Comparison of ENCODE assay signal across 17 cellular contexts in genomic region chr3:129022114-129022994, GRCh38. TPM values are rescaled to one million over a fixed set of nuclear protein-coding genes. Genes with fewer than 3 reads are reported as not detected.
A peak's percentile ranks its signal among the peaks of the same experiment; 100 is the strongest.
DNase-seq lines count a peak whose midpoint lies in the region; ATAC-seq, FAIRE-seq and TF ChIP-seq lines count a peak whose summit lies in the region.
"Had no signal": no experiment of that assay in that cellular context is flagged by ENCODE, and none has a peak within 500 bp of the region (broad histone marks: within the 10 kb centered on the region; RNA-seq: fewer than 3 reads in every experiment).

No MANE protein-coding gene starts in this region.

- H3K4me3 ChIP-seq in foreskin fibroblast (ENCODE audit: low read depth in 1 of 2, low read length in 2 of 2) (no peak overlapping the region), vagina (no peak overlapping the region)

- intact Hi-C loops in vagina (cut with DNase I), result no loop called here

- peak overlapping the region; percentile 55 for H3K27ac Mint-ChIP-seq in activated CD8-positive, alpha-beta memory T cell treated with anti-CD3 and anti-CD28 coated beads, Interleukin-2, amount 10 ng/mL, durations not matched to agents 7 days and 5 days
- peak overlapping the region in 7 of 10 donors; percentile 37 to 85 (median 77) for H3K27ac Mint-ChIP-seq in naive thymus-derived CD8-positive, alpha-beta T cell
- H3K27ac Mint-ChIP-seq: activated T-helper 2 cell treated with anti-CD3 and anti-CD28 coated beads, Interferon-gamma antibody, Interleukin-2, Interleukin-4, amounts not matched to agents 10 μg/mL and 5 μg/mL and 100 μg/mL, durations not matched to agents 14 hours and 24 hours and 36 hours had no signal

- DNase-seq in activated CD8-positive, alpha-beta memory T cell treated with anti-CD3 and anti-CD28 coated beads, Interleukin-2, amount 10 ng/mL, durations not matched to agents 7 days and 5 days, result no peak
- DNase-seq in activated CD8-positive, alpha-beta memory T cell treated with anti-CD3 and anti-CD28 coated beads for 24 hours, result no peak
- DNase-seq in foreskin fibroblast (peak; percentile 21 to 71), vagina (ENCODE audit: extremely low spot score in 2 of 2) (no peak), H54 (ENCODE audit: insufficient read length, low spot score) (no peak)
- peak in 1 of 10 donors; percentile 49 for DNase-seq in naive thymus-derived CD8-positive, alpha-beta T cell
- DNase-seq: 8988T; DMS 273 treated with DMSO at 0.1 percent for 48 hours; hypothalamus; MM.1S; naive thymus-derived CD4-positive, alpha-beta T cell; NCI-H345 had no signal

- H3K27me3 Mint-ChIP-seq in activated CD8-positive, alpha-beta memory T cell treated with anti-CD3 and anti-CD28 coated beads, Interleukin-2, amount 10 ng/mL, durations not matched to agents 7 days and 5 days, result no peaks in the 10 kb centered on the region
- H3K27me3 Mint-ChIP-seq in naive thymus-derived CD8-positive, alpha-beta T cell, result no peaks in the 10 kb centered on the region
- H3K27me3 Mint-ChIP-seq: naive thymus-derived CD4-positive, alpha-beta T cell had no signal

- no peak for FAIRE-seq in H54 (lab: Jason Lieb, UNC)
- FAIRE-seq: colon, GM12891 had no signal

- H3K36me3 ChIP-seq in vagina, result no peaks in the 10 kb centered on the region

- H3K4me1 Mint-ChIP-seq in activated CD8-positive, alpha-beta memory T cell treated with anti-CD3 and anti-CD28 coated beads, Interleukin-2, amount 10 ng/mL, durations not matched to agents 7 days and 5 days, result peaks cover 34% of the 10 kb centered on the region
- H3K4me1 Mint-ChIP-seq in naive thymus-derived CD8-positive, alpha-beta T cell, result peaks cover 24 to 48% (median 47%) of the 10 kb centered on the region in 4 donors

- no peaks in the 10 kb centered on the region for H3K9me3 Mint-ChIP-seq in activated CD8-positive, alpha-beta memory T cell treated with anti-CD3 and anti-CD28 coated beads, Interleukin-2, amount 10 ng/mL, durations not matched to agents 7 days and 5 days (ENCODE audit: low read depth)
- no peaks in the 10 kb centered on the region for H3K9me3 Mint-ChIP-seq in naive thymus-derived CD8-positive, alpha-beta T cell
- H3K9me3 Mint-ChIP-seq: activated T-helper 2 cell treated with anti-CD3 and anti-CD28 coated beads, Interferon-gamma antibody, Interleukin-2, Interleukin-4, amounts not matched to agents 10 μg/mL and 5 μg/mL and 100 μg/mL, durations not matched to agents 14 hours and 24 hours and 36 hours had no signal

- ATAC-seq in activated CD8-positive, alpha-beta memory T cell treated with anti-CD3 and anti-CD28 coated beads, Interleukin-2, amount 10 ng/mL, durations not matched to agents 7 days and 5 days, result no peak
- no peak for ATAC-seq in naive thymus-derived CD8-positive, alpha-beta T cell
- ATAC-seq in GM21825 (IDR thresholded peaks at IDR 0.05; ENCODE audit: unreplicated experiment) (no peak), GM18505 (IDR thresholded peaks at IDR 0.05; ENCODE audit: unreplicated experiment) (no peak)
- ATAC-seq: naive thymus-derived CD4-positive, alpha-beta T cell had no signal

- H3K36me3 Mint-ChIP-seq in activated CD8-positive, alpha-beta memory T cell treated with anti-CD3 and anti-CD28 coated beads, Interleukin-2, amount 10 ng/mL, durations not matched to agents 7 days and 5 days, result peaks cover 1% of the 10 kb centered on the region
- H3K36me3 Mint-ChIP-seq in naive thymus-derived CD8-positive, alpha-beta T cell, result no peaks in the 10 kb centered on the region

- no peak overlapping the region for H3K4me3 Mint-ChIP-seq in activated CD8-positive, alpha-beta memory T cell treated with anti-CD3 and anti-CD28 coated beads, Interleukin-2, amount 10 ng/mL, durations not matched to agents 7 days and 5 days
- H3K4me3 Mint-ChIP-seq in naive thymus-derived CD8-positive, alpha-beta T cell, result peak overlapping the region in 5 of 10 donors; percentile 0 to 66 (median 43)
- H3K4me3 Mint-ChIP-seq: naive thymus-derived CD4-positive, alpha-beta T cell had no signal

- H3K27ac ChIP-seq in vagina, result peak overlapping the region; percentile 31

- CTCF ChIA-PET in activated CD8-positive, alpha-beta memory T cell treated with anti-CD3 and anti-CD28 coated beads, Interleukin-2, amount 10 ng/mL, durations not matched to agents 7 days and 5 days (lab: Charles Lee), result interaction anchor here (0.6 to 3.1 kb wide), 7 partner anchors 9 to 224 kb away, joined by 3 to 10 read pairs (median 4); no protein-coding TSS in a partner anchor

- TF ChIP-seq CTCF in foreskin fibroblast (IDR thresholded peaks at IDR 0.05; ENCODE audit: low read depth, low read length) (no peak), vagina (IDR thresholded peaks at IDR 0.05) (no peak)

- H3K4me1 ChIP-seq in vagina, result peaks cover 53% of the 10 kb centered on the region

- TF ChIP-seq POLR2A in vagina (IDR thresholded peaks at IDR 0.05), result no peak
- TF ChIP-seq POLR2A in H54 (IDR thresholded peaks at IDR 0.05; ENCODE audit: low read depth, low read length), result no peak
- TF ChIP-seq POLR2A in GM18505 (IDR thresholded peaks at IDR 0.05; ENCODE audit: borderline replicate concordance, extremely low read depth, insufficient read depth, insufficient read length), result no peak

- no peaks in the 10 kb centered on the region for H3K9me3 ChIP-seq in vagina

- H3K27me3 ChIP-seq in vagina, result no peaks in the 10 kb centered on the region

- POLR2A ChIA-PET in naive thymus-derived CD8-positive, alpha-beta T cell (lab: Charles Lee), result interaction anchor here (0.7 to 1.3 kb wide), 7 partner anchors 9 to 627 kb away, joined by 3 to 6 read pairs (median 3); no protein-coding TSS in a partner anchor

RNA-seq across cellular contexts. Expression of gene EFCC1, which starts 21.2 kb away (rescaled TPM):
- total RNA-seq in activated CD8-positive, alpha-beta memory T cell treated with anti-CD3 and anti-CD28 coated beads, Interleukin-2, amount 10 ng/mL, durations not matched to agents 7 days and 5 days, result under 1 TPM; 0.09 to 0.12 TPM
- under 1 TPM; 0.52 to 0.69 TPM for total RNA-seq in naive thymus-derived CD8-positive, alpha-beta T cell
- polyA plus RNA-seq in naive thymus-derived CD8-positive, alpha-beta T cell, result under 1 TPM; 0.21 to 0.47 (median 0.32) TPM
- 3.7 TPM for total RNA-seq in vagina

RNA-seq across cellular contexts. Expression of gene CFAP92, which starts 28.5 kb away (rescaled TPM):
- under 1 TPM in 1 of 2 experiments, not detected in 1; 0.12 TPM for total RNA-seq in activated CD8-positive, alpha-beta memory T cell treated with anti-CD3 and anti-CD28 coated beads, Interleukin-2, amount 10 ng/mL, durations not matched to agents 7 days and 5 days
- 1 to 10 TPM; 1.7 to 2.0 TPM for total RNA-seq in naive thymus-derived CD8-positive, alpha-beta T cell
- under 1 TPM; 0.18 to 0.23 (median 0.20) TPM for polyA plus RNA-seq in naive thymus-derived CD8-positive, alpha-beta T cell
- not detected for total RNA-seq in vagina
- total RNA-seq: activated T-helper 2 cell treated with anti-CD3 and anti-CD28 coated beads, Interferon-gamma antibody, Interleukin-2, Interleukin-4, amounts not matched to agents 10 μg/mL and 5 μg/mL and 100 μg/mL, durations not matched to agents 14 hours and 24 hours and 36 hours had no signal

RNA-seq across cellular contexts. Expression of gene GP9, which starts 38.2 kb away (rescaled TPM):
- not detected for total RNA-seq in activated CD8-positive, alpha-beta memory T cell treated with anti-CD3 and anti-CD28 coated beads, Interleukin-2, amount 10 ng/mL, durations not matched to agents 7 days and 5 days
- total RNA-seq in naive thymus-derived CD8-positive, alpha-beta T cell, result not detected
- polyA plus RNA-seq in naive thymus-derived CD8-positive, alpha-beta T cell, result not detected
- not detected for total RNA-seq in vagina
- total RNA-seq: activated T-helper 2 cell treated with anti-CD3 and anti-CD28 coated beads, Interferon-gamma antibody, Interleukin-2, Interleukin-4, amounts not matched to agents 10 μg/mL and 5 μg/mL and 100 μg/mL, durations not matched to agents 14 hours and 24 hours and 36 hours had no signal
- polyA plus RNA-seq: naive thymus-derived CD4-positive, alpha-beta T cell had no signal

Comparison
In these comparisons a context has a peak if more than half of its experiments do, and no peak if none do; other contexts are left out.
1. DNase-seq: peak in foreskin fibroblast (2 of 2); none in activated CD8-positive, alpha-beta memory T cell treated with anti-CD3 and anti-CD28 coated beads, Interleukin-2, amount 10 ng/mL, durations not matched to agents 7 days and 5 days (single experiment), activated CD8-positive, alpha-beta memory T cell treated with anti-CD3 and anti-CD28 coated beads for 24 hours (single experiment), vagina (0 of 2) and H54 (single experiment).